ENCODE assay signal across 8 cellular contexts in genomic region chr17:29615492-29616299, GRCh38. TPM values are rescaled to one million over a fixed set of nuclear protein-coding genes. Genes with fewer than 3 reads are reported as not detected.
DNase-seq lines count a peak whose midpoint lies in the region; ATAC-seq and TF ChIP-seq lines count a peak whose summit lies in the region.

No MANE protein-coding gene starts in this region.

- H3K36me3 ChIP-seq in PC-3 (ENCODE audit: low read depth, low read length) = no peaks in the 10 kb centered on the region

- H3K27me3 ChIP-seq in PC-3 (ENCODE audit: low read length) = no peaks in the 10 kb centered on the region

- POLR2A ChIA-PET in PC-3 (lab: Charles Lee; ENCODE audit: unreplicated experiment) = no interaction called here

- H3K79me2 ChIP-seq in PC-3 (ENCODE audit: low read length) = no peaks in the 10 kb centered on the region

- no peaks in the 10 kb centered on the region for H3K27me3 Mint-ChIP-seq in natural killer cell treated with Interleukin-12 subunit alpha and Interleukin-12 subunit beta and Interleukin-15 and Interleukin-18, amount 100 ng/mL, for 72 hours

- no peaks in the 10 kb centered on the region for H3K9me3 Mint-ChIP-seq in natural killer cell treated with Interleukin-12 subunit alpha and Interleukin-12 subunit beta and Interleukin-15 and Interleukin-18, amount 100 ng/mL, for 72 hours

- H4K20me1 ChIP-seq in PC-3 (ENCODE audit: low read length) = no peaks in the 10 kb centered on the region

- H3F3A ChIP-seq in PC-3 (ENCODE audit: low read length, unreplicated experiment) = no peaks in the 10 kb centered on the region

- H3K36me3 Mint-ChIP-seq in natural killer cell treated with Interleukin-12 subunit alpha and Interleukin-12 subunit beta and Interleukin-15 and Interleukin-18, amount 100 ng/mL, for 72 hours = no peaks in the 10 kb centered on the region

- no peaks in the 10 kb centered on the region for H3K9me2 ChIP-seq in PC-3 (replicated peaks; ENCODE audit: low read length)

- peak overlapping the region; percentile 86 for H3K4me3 Mint-ChIP-seq in natural killer cell treated with Interleukin-12 subunit alpha and Interleukin-12 subunit beta and Interleukin-15 and Interleukin-18, amount 100 ng/mL, for 72 hours

- TF ChIP-seq CTCF in GM12864 (IDR thresholded peaks at IDR 0.05; ENCODE audit: low read depth, low read length, missing control alignments) (no peak), PC-3 (conservative IDR thresholded peaks at IDR 0.05; ENCODE audit: low read depth, low read length) (no peak), fibroblast of the aortic adventitia (IDR thresholded peaks at IDR 0.05; ENCODE audit: insufficient read depth, low read length) (no peak)

- H3K4me2 ChIP-seq in PC-3 (ENCODE audit: low read length) = peak overlapping the region; percentile 86

- H3K9ac ChIP-seq in PC-3 (ENCODE audit: low read length) = no peak overlapping the region

- ATAC-seq in HG03097 (IDR thresholded peaks at IDR 0.05; ENCODE audit: low FRiP score, unreplicated experiment) (peak; percentile 49), PC-3 (peak; percentile 61)
- ATAC-seq in natural killer cell treated with Interleukin-12 subunit alpha and Interleukin-12 subunit beta and Interleukin-15 and Interleukin-18, amount 100 ng/mL, for 72 hours = peak; percentile 83 to 88

- peak overlapping the region; percentile 56 to 59 for H3K27ac Mint-ChIP-seq in natural killer cell treated with Interleukin-12 subunit alpha and Interleukin-12 subunit beta and Interleukin-15 and Interleukin-18, amount 100 ng/mL, for 72 hours

- DNase-seq in GM12864 (ENCODE audit: low read depth) (peak; percentile 36), PC-3 (peak; percentile 76), activated gamma-delta T cell treated with Interleukin-2 at 50 U/mL for 16 hours (peak; percentile 78), fibroblast of the aortic adventitia (ENCODE audit: low read depth) (peak; percentile 74), NCI-H1417 treated with DMSO at 0.1 percent for 48 hours (lab: John Stamatoyannopoulos, UW) (no peak)
- DNase-seq in natural killer cell treated with Interleukin-12 subunit alpha and Interleukin-12 subunit beta and Interleukin-15 and Interleukin-18, amount 100 ng/mL, for 72 hours (ENCODE audit: low spot score) = peak; percentile 87
- DNase-seq in stimulated activated naive CD4-positive, alpha-beta T cell treated with Interleukin-2 at 50 U/mL for 16 hours (lab: John Stamatoyannopoulos, UW) = peak; percentile 79

- H2AFZ ChIP-seq in PC-3 (ENCODE audit: low read length) = peak overlapping the region; percentile 87

- CTCF ChIA-PET in PC-3 (lab: Charles Lee) = interaction anchor here (0.7 kb wide), 1 partner anchor 24 kb away, joined by 3 read pairs; no protein-coding TSS in a partner anchor

- H3K9me3 ChIP-seq in PC-3 (ENCODE audit: low read length) = no peaks in the 10 kb centered on the region

- H3K27ac ChIP-seq in PC-3 (ENCODE audit: low read length) = no peak overlapping the region

- no TSS peak for BruUV-seq in PC-3 (replicated peaks; lab: Mats Ljungman, UMichigan)

- H3K4me1 ChIP-seq in PC-3 (ENCODE audit: insufficient read depth, low read length) = peaks cover 25% of the 10 kb centered on the region

- peak overlapping the region; percentile 40 for H3K4me3 ChIP-seq in GM12864 (ENCODE audit: low read depth, low read length)
- peak overlapping the region; percentile 65 for H3K4me3 ChIP-seq in PC-3 (ENCODE audit: low read length)
- peak overlapping the region; percentile 49 for H3K4me3 ChIP-seq in fibroblast of the aortic adventitia (ENCODE audit: low read depth, low read length)

- H3K4me1 Mint-ChIP-seq in natural killer cell treated with Interleukin-12 subunit alpha and Interleukin-12 subunit beta and Interleukin-15 and Interleukin-18, amount 100 ng/mL, for 72 hours (ENCODE audit: low read depth in 2 of 2) = peaks cover 34 to 35% of the 10 kb centered on the region in 2 donors

- intact Hi-C loops in PC-3 (cut with micrococcal nuclease) = no loop called here

RNA-seq across cellular contexts. Expression of gene CORO6, which starts 7.0 kb away (rescaled TPM):
- total RNA-seq in PC-3 (2014; rRNA removed) (0.44 and 0.58 TPM in 2 replicates), fibroblast of the aortic adventitia (ENCODE audit: low replicate concordance) (5.5 and 8.3 TPM in 2 replicates)
- total RNA-seq in natural killer cell treated with Interleukin-12 subunit alpha and Interleukin-12 subunit beta and Interleukin-15 and Interleukin-18, amount 100 ng/mL, for 72 hours = 10 to 100 TPM in 1 of 2 donors, 1 to 10 TPM in 1; 2.1 to 10.2 TPM

RNA-seq across cellular contexts. Expression of gene ANKRD13B, which starts 22.8 kb away (rescaled TPM):
- total RNA-seq in PC-3 (2014; rRNA removed) (11.2 and 11.5 TPM in 2 replicates), fibroblast of the aortic adventitia (ENCODE audit: low replicate concordance) (7.4 and 14.0 TPM in 2 replicates)
- total RNA-seq in natural killer cell treated with Interleukin-12 subunit alpha and Interleukin-12 subunit beta and Interleukin-15 and Interleukin-18, amount 100 ng/mL, for 72 hours = 10 to 100 TPM in 1 of 2 donors, 1 to 10 TPM in 1; 4.4 to 32.5 TPM

RNA-seq across cellular contexts. Expression of gene GIT1, which starts 26.2 kb away (rescaled TPM):
- total RNA-seq in PC-3 (2014; rRNA removed) (24.2 and 32.2 TPM in 2 replicates), fibroblast of the aortic adventitia (ENCODE audit: low replicate concordance) (22.0 and 38.6 TPM in 2 replicates)
- total RNA-seq in natural killer cell treated with Interleukin-12 subunit alpha and Interleukin-12 subunit beta and Interleukin-15 and Interleukin-18, amount 100 ng/mL, for 72 hours = 100 to 1,000 TPM in 1 of 2 donors, 10 to 100 TPM in 1; 40.8 to 111 TPM

RNA-seq across cellular contexts. Expression of gene TP53I13, which starts 47.2 kb away (rescaled TPM):
- total RNA-seq in PC-3 (2014; rRNA removed) (45.0 and 61.7 TPM in 2 replicates), fibroblast of the aortic adventitia (ENCODE audit: low replicate concordance) (24.9 and 41.8 TPM in 2 replicates)
- total RNA-seq in natural killer cell treated with Interleukin-12 subunit alpha and Interleukin-12 subunit beta and Interleukin-15 and Interleukin-18, amount 100 ng/mL, for 72 hours = 10 to 100 TPM; 61.6 to 95.5 TPM

RNA-seq across cellular contexts. Expression of gene ABHD15, which starts 48.9 kb away (rescaled TPM):
- total RNA-seq in PC-3 (2014; rRNA removed) (6.3 and 7.9 TPM in 2 replicates), fibroblast of the aortic adventitia (ENCODE audit: low replicate concordance) (5.5 and 15.3 TPM in 2 replicates)
- total RNA-seq in natural killer cell treated with Interleukin-12 subunit alpha and Interleukin-12 subunit beta and Interleukin-15 and Interleukin-18, amount 100 ng/mL, for 72 hours = 10 to 100 TPM; 12.6 to 20.3 TPM
